Comparison of ENCODE assay signal across 8 cellular contexts in genomic region chr1:112808861-112809684, GRCh38.
A peak's percentile ranks its signal among the peaks of the same experiment; 100 is the strongest.
DNase-seq lines count a peak whose midpoint lies in the region; ATAC-seq and TF ChIP-seq lines count a peak whose summit lies in the region.

No MANE protein-coding gene starts in this region.

- DNase-seq in Calu3 = peak; percentile 82
- peak; percentile 36 for DNase-seq in NCI-H2196 treated with DMSO at 0.1 percent for 48 hours (lab: John Stamatoyannopoulos, UW; ENCODE audit: unreplicated experiment)
- DNase-seq in activated CD4-positive, alpha-beta T cell treated with anti-CD3 and anti-CD28 coated beads for 36 hours = peak; percentile 85
- peak; percentile 74 for DNase-seq in choroid plexus epithelial cell (ENCODE audit: low read depth)
- peak; percentile 71 to 90 for DNase-seq in left lung
- peak; percentile 43 to 58 for DNase-seq in stimulated activated CD4-positive, alpha-beta T cell treated with anti-CD3 and anti-CD28 coated beads, Interleukin-4, amount 100 ng/mL, for 4 hours

- no peaks in the 10 kb centered on the region for H3K9me3 Mint-ChIP-seq in Calu3 (ENCODE audit: low read depth, unreplicated experiment)
- no peaks in the 10 kb centered on the region for H3K9me3 Mint-ChIP-seq in activated CD4-positive, alpha-beta T cell treated with anti-CD3 and anti-CD28 coated beads for 36 hours (ENCODE audit: low read depth)

- no peak overlapping the region for H3K4me3 Mint-ChIP-seq in Calu3 (ENCODE audit: low read depth, unreplicated experiment)
- no peak overlapping the region for H3K4me3 Mint-ChIP-seq in activated CD4-positive, alpha-beta T cell treated with anti-CD3 and anti-CD28 coated beads for 36 hours

- no peak overlapping the region for H3K27ac Mint-ChIP-seq in Calu3 (ENCODE audit: unreplicated experiment)
- no peak overlapping the region for H3K27ac Mint-ChIP-seq in activated CD4-positive, alpha-beta T cell treated with anti-CD3 and anti-CD28 coated beads for 36 hours

- TF ChIP-seq CTCF in Calu3 (IDR thresholded peaks at IDR 0.05; ENCODE audit: unreplicated experiment) (peak; percentile 77), HEK293 (tag by site-specific recombination; IDR thresholded peaks at IDR 0.05) (peak; percentile 84), choroid plexus epithelial cell (conservative IDR thresholded peaks at IDR 0.05; ENCODE audit: low read depth, low read length) (peak; percentile 97), left lung (IDR thresholded peaks at IDR 0.05) (peak; percentile 70 to 78)

- intact Hi-C loops in Calu3 (cut with micrococcal nuclease; ENCODE audit: unreplicated experiment) (loop anchor here (1.0 to 5.0 kb wide), 4 partner anchors 58 to 263 kb away; partner anchors contain the start of genes LRIG2 and SLC16A1), left lung (cut with DNase I) (loop anchor here in 1 of 2 donors (10.0 kb wide), 1 partner anchor 84 kb away; no protein-coding TSS in a partner anchor)
- intact Hi-C loops in activated CD4-positive, alpha-beta T cell treated with anti-CD3 and anti-CD28 coated beads for 36 hours (cut with DNase I, micrococcal nuclease) = loop anchor here (1.0 to 10.0 kb wide), 4 partner anchors 93 to 414 kb away; partner anchors contain the start of genes CTTNBP2NL (in 1 of the 2) and LRIG2 (in 1 of the 2)

- H3K4me1 Mint-ChIP-seq in Calu3 (ENCODE audit: low read depth, unreplicated experiment) = peaks cover 15% of the 10 kb centered on the region
- H3K4me1 Mint-ChIP-seq in activated CD4-positive, alpha-beta T cell treated with anti-CD3 and anti-CD28 coated beads for 36 hours = no peaks in the 10 kb centered on the region

- ATAC-seq in activated CD4-positive, alpha-beta T cell treated with anti-CD3 and anti-CD28 coated beads for 36 hours = peak; percentile 93
- ATAC-seq in left lung (peak; percentile 97), HG02678 (IDR thresholded peaks at IDR 0.05; ENCODE audit: unreplicated experiment) (no peak)

- H3K36me3 ChIP-seq in HEK293 (ENCODE audit: control insufficient read depth in 2 of 2, insufficient read depth in 1 of 2, low read length in 2 of 2) = no peaks in the 10 kb centered on the region
- no peaks in the 10 kb centered on the region for H3K36me3 ChIP-seq in left lung

- no TSS peak for BruUV-seq in Calu3 (replicated peaks; lab: Mats Ljungman, UMichigan)

- H3K4me3 ChIP-seq in HEK293 (ENCODE audit: low read depth, low read length) (no peak overlapping the region), choroid plexus epithelial cell (ENCODE audit: low read depth, low read length) (no peak overlapping the region), left lung (no peak overlapping the region)

- no peaks in the 10 kb centered on the region for H3K9me3 ChIP-seq in HEK293 (ENCODE audit: control insufficient read depth, insufficient read depth, low read depth, low read length)
- no peaks in the 10 kb centered on the region for H3K9me3 ChIP-seq in left lung

- CTCF ChIA-PET in Calu3 (lab: Charles Lee) = interaction anchor here (1.0 to 1.5 kb wide), 3 partner anchors 94 to 264 kb away, joined by 3 to 11 read pairs (median 6); partner anchors contain the start of genes LRIG2 and PPM1J
- CTCF ChIA-PET in HEK293 (lab: Yijun Ruan, JAX) = interaction anchor here (0.5 to 13.5 kb wide), 30 partner anchors 9 to 734 kb away, joined by 3 to 417 read pairs (median 3); partner anchors contain the start of genes LRIG2, PPM1J and SLC16A1
- CTCF ChIA-PET in activated CD4-positive, alpha-beta T cell treated with anti-CD3 and anti-CD28 coated beads for 36 hours (lab: Charles Lee) = interaction anchor here (0.6 to 7.9 kb wide), 11 partner anchors 10 to 263 kb away, joined by 3 to 157 read pairs (median 3); partner anchors contain the start of gene PPM1J

- H3K4me1 ChIP-seq in HEK293 (ENCODE audit: control insufficient read depth, insufficient read depth, low read length) = no peaks in the 10 kb centered on the region
- H3K4me1 ChIP-seq in left lung = no peaks in the 10 kb centered on the region

- POLR2A ChIA-PET in HEK293 (lab: Yijun Ruan, JAX) = no interaction called here
- POLR2A ChIA-PET in activated CD4-positive, alpha-beta T cell treated with anti-CD3 and anti-CD28 coated beads for 36 hours (lab: Charles Lee) = no interaction called here

- H3K27ac ChIP-seq in HEK293 (ENCODE audit: extremely low read depth, low read depth, low read length) (no peak overlapping the region), left lung (no peak overlapping the region)

- peaks cover 0 to 3% of the 10 kb centered on the region in 2 donors for H3K27me3 ChIP-seq in left lung

- H3K27me3 Mint-ChIP-seq in Calu3 (ENCODE audit: unreplicated experiment) = no peaks in the 10 kb centered on the region
- H3K27me3 Mint-ChIP-seq in activated CD4-positive, alpha-beta T cell treated with anti-CD3 and anti-CD28 coated beads for 36 hours = peaks cover 5% of the 10 kb centered on the region

- no peaks in the 10 kb centered on the region for H3K36me3 Mint-ChIP-seq in Calu3 (ENCODE audit: insufficient read depth, unreplicated experiment)
- H3K36me3 Mint-ChIP-seq in activated CD4-positive, alpha-beta T cell treated with anti-CD3 and anti-CD28 coated beads for 36 hours (ENCODE audit: low read depth) = no peaks in the 10 kb centered on the region

TF ChIP-seq in HEK293, 187 proteins besides CTCF, POLR2A, EP300 and RAD21 (continues in another document):
- TF ChIP-seq ZNF561 (tag by site-specific recombination; IDR thresholded peaks at IDR 0.05; ENCODE audit: borderline replicate concordance) (no peak), ZNF280D (tag by site-specific recombination; IDR thresholded peaks at IDR 0.05) (no peak), ZBTB26 (tag by site-specific recombination; optimal IDR thresholded peaks at IDR 0.05) (no peak), KLF7 (tag by site-specific recombination; IDR thresholded peaks at IDR 0.05; ENCODE audit: borderline replicate concordance) (no peak), ZNF518A (tag by site-specific recombination; conservative IDR thresholded peaks at IDR 0.05; ENCODE audit: low read depth) (no peak)
